Comparison of ENCODE assay signal across 23 cellular contexts in the genomic region with DNA sequence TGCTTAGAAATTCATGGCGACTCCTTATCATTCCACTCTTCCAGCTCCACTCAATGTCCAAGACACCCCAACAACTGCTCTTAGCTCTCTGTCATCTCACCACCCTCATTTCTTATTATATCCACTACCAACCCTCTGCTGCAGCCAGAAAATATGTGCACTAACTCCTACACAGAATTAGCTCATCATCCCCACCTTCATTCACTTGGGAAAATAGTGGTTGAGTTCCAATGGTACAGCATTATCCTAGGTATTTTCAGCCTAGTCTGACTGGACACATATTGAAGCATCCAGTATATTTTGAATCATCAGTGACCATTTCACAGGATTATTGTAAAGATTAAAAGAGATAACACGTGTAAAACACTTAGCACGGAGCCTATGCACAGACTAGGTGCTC. TPM values are rescaled to one million over a fixed set of nuclear protein-coding genes. Genes with fewer than 3 reads are reported as not detected.
A peak's percentile ranks its signal among the peaks of the same experiment; 100 is the strongest.
DNase-seq lines count a peak whose midpoint lies in the region; ATAC-seq, FAIRE-seq and TF ChIP-seq lines count a peak whose summit lies in the region.
"Had no signal": no experiment of that assay in that cellular context is flagged by ENCODE, and none has a peak within 500 bp of the region (broad histone marks: within the 10 kb centered on the region; RNA-seq: fewer than 3 reads in every experiment).

No MANE protein-coding gene starts in this region.

- no peak for ATAC-seq in IMR-90 (ENCODE audit: low read depth)
- no peak for ATAC-seq in left lobe of liver
- ATAC-seq in HepG2: no peak
- ATAC-seq: A549; CD8-positive, alpha-beta T cell had no signal

- H3K4me3 ChIP-seq in ACC112 (ENCODE audit: low read depth, low read length): no peak overlapping the region
- no peak overlapping the region for H3K4me3 ChIP-seq in IMR-90 (ENCODE audit: insufficient read depth, low read depth, low read length)
- no peak overlapping the region for H3K4me3 ChIP-seq in PC-9
- no peak overlapping the region for H3K4me3 ChIP-seq in astrocyte (ENCODE audit: insufficient read depth, low read depth, low read length)
- H3K4me3 ChIP-seq in HepG2 (replicated peaks in 1 of 3; ENCODE audit: insufficient read depth in 1 of 3, low read depth in 2 of 3, low read length in 3 of 3): no peak overlapping the region
- no peak overlapping the region for H3K4me3 ChIP-seq in smooth muscle cell
- H3K4me3 ChIP-seq: A549, BLaER1, K562 had no signal

- H3K14ac ChIP-seq in IMR-90 (replicated peaks; ENCODE audit: low read depth, low read length): no peak overlapping the region

- no peak overlapping the region for H3K4ac ChIP-seq in IMR-90 (ENCODE audit: low read depth, low read length)

- no peaks in the 10 kb centered on the region for H3K79me1 ChIP-seq in IMR-90 (ENCODE audit: low read depth in 1 of 2, low read length in 2 of 2)

- POLR2A ChIA-PET in IMR-90 (lab: Charles Lee; ENCODE audit: unreplicated experiment) (no interaction called here), PC-9 (lab: Charles Lee; ENCODE audit: unreplicated experiment) (interaction anchor here (0.6 kb wide), 1 partner anchor 67 kb away, joined by 3 read pairs; no protein-coding TSS in a partner anchor), HepG2 (lab: Yijun Ruan, JAX) (no interaction called here)

- H3K27me3 Mint-ChIP-seq in astrocyte (ENCODE audit: low read depth, unreplicated experiment): peaks cover 2% of the 10 kb centered on the region

- no peak overlapping the region for H4K8ac ChIP-seq in IMR-90 (ENCODE audit: low read depth in 2 of 2, low read length in 2 of 2)

- H3F3A ChIP-seq in PC-9 (ENCODE audit: insufficient read depth, low read depth) (peaks cover 42% of the 10 kb centered on the region), smooth muscle cell (ENCODE audit: low read depth) (no peaks in the 10 kb centered on the region)

- peak; percentile 33 for DNase-seq in IMR-90
- DNase-seq in PC-9: no peak
- DNase-seq in astrocyte (ENCODE audit: low read depth): peak; percentile 26
- DNase-seq in SHP77 (lab: John Stamatoyannopoulos, UW): no peak
- no peak for DNase-seq in left lobe of liver (ENCODE audit: low spot score)
- no peak for DNase-seq in HepG2 (ENCODE audit: low spot score)
- DNase-seq in smooth muscle cell (lab: John Stamatoyannopoulos, UW; ENCODE audit: unreplicated experiment): no peak
- DNase-seq: Calu3; CD8-positive, alpha-beta T cell; DND-41; EL; HCEC 1CT; HFFc6 had no signal

- CTCF ChIA-PET in IMR-90 (lab: Yijun Ruan, JAX) (interaction anchor here (1.2 kb wide), 1 partner anchor 80 kb away, joined by 3 read pairs; no protein-coding TSS in a partner anchor), PC-9 (lab: Charles Lee) (no interaction called here), HepG2 (lab: Yijun Ruan, JAX; ENCODE audit: low intra/inter-chr PET ratio, low total read pairs) (no interaction called here)

- no peak for FAIRE-seq in astrocyte (lab: Jason Lieb, UNC)
- no peak for FAIRE-seq in HepG2 (lab: Jason Lieb, UNC)
- FAIRE-seq: A549, G401.6, GM12891, GM19239 had no signal

- no peaks in the 10 kb centered on the region for H3K27me3 ChIP-seq in ACC112 (ENCODE audit: insufficient read depth, low read length)
- no peaks in the 10 kb centered on the region for H3K27me3 ChIP-seq in IMR-90 (ENCODE audit: control insufficient read depth, insufficient read depth, low read length)
- H3K27me3 ChIP-seq in PC-9 (ENCODE audit: insufficient read depth, low read depth): no peaks in the 10 kb centered on the region
- H3K27me3 ChIP-seq in astrocyte (ENCODE audit: insufficient read depth, low read length): no peaks in the 10 kb centered on the region
- H3K27me3 ChIP-seq in HepG2 (ENCODE audit: control insufficient read depth in 1 of 2, insufficient read depth in 2 of 2, low read length in 2 of 2): peaks cover 0 to 4% of the 10 kb centered on the region in 2 experiments; a peak in 3 of 5 replicates
- H3K27me3 ChIP-seq in smooth muscle cell (ENCODE audit: low read depth): no peaks in the 10 kb centered on the region
- H3K27me3 ChIP-seq: BLaER1 had no signal

- TF ChIP-seq RAD21 in IMR-90 (IDR thresholded peaks at IDR 0.05; ENCODE audit: low read length) (no peak), HepG2 (CRISPR knock-in tag; IDR thresholded peaks at IDR 0.05) (no peak)

- H3K9me3 Mint-ChIP-seq in astrocyte (ENCODE audit: unreplicated experiment): no peaks in the 10 kb centered on the region
- H3K9me3 Mint-ChIP-seq: CD8-positive, alpha-beta T cell; HFFc6 had no signal

- H2BK120ac ChIP-seq in IMR-90 (ENCODE audit: low read depth, low read length): no peak overlapping the region

- no peaks in the 10 kb centered on the region for H3K9me3 ChIP-seq in IMR-90 (ENCODE audit: control insufficient read depth, insufficient read depth, low read length)
- no peaks in the 10 kb centered on the region for H3K9me3 ChIP-seq in PC-9 (ENCODE audit: insufficient read depth, low read depth)
- no peaks in the 10 kb centered on the region for H3K9me3 ChIP-seq in astrocyte (ENCODE audit: insufficient read depth, low read depth, low read length)
- H3K9me3 ChIP-seq in HepG2 (ENCODE audit: low read length): no peaks in the 10 kb centered on the region
- no peaks in the 10 kb centered on the region for H3K9me3 ChIP-seq in smooth muscle cell (replicated peaks; ENCODE audit: low read depth)
- H3K9me3 ChIP-seq: A549, BLaER1 had no signal

- peak overlapping the region; percentile 94 for H3K27ac ChIP-seq in ACC112 (ENCODE audit: low read depth, low read length)
- no peak overlapping the region for H3K27ac ChIP-seq in IMR-90 (ENCODE audit: insufficient read depth, low read length)
- peak overlapping the region; percentile 98 for H3K27ac ChIP-seq in PC-9
- H3K27ac ChIP-seq in astrocyte (ENCODE audit: low read depth, low read length): no peak overlapping the region
- H3K27ac ChIP-seq in HepG2 (ENCODE audit: extremely low read length, insufficient read depth, low read length): no peak overlapping the region
- H3K27ac ChIP-seq in smooth muscle cell (ENCODE audit: low read depth): no peak overlapping the region
- H3K27ac ChIP-seq: 22Rv1, BLaER1 had no signal

- H3K9me2 ChIP-seq in PC-9 (ENCODE audit: insufficient read depth): no peaks in the 10 kb centered on the region

- no peak for TF ChIP-seq POLR2A in IMR-90 (IDR thresholded peaks at IDR 0.05; ENCODE audit: low read depth, low read length)
- TF ChIP-seq POLR2A in HepG2 (IDR thresholded peaks at IDR 0.05; ENCODE audit: insufficient read depth in 1 of 2, low read depth in 2 of 2, low read length in 2 of 2): no peak

- H3K18ac ChIP-seq in IMR-90 (ENCODE audit: low read depth, low read length): no peak overlapping the region

- H3K9ac ChIP-seq in IMR-90 (ENCODE audit: low read depth, low read length) (no peak overlapping the region), astrocyte (ENCODE audit: low read length) (no peak overlapping the region), HepG2 (ENCODE audit: insufficient read depth, low read depth, low read length) (no peak overlapping the region), smooth muscle cell (ENCODE audit: low read depth) (no peak overlapping the region)
- H3K9ac ChIP-seq: BLaER1 had no signal

- no peak overlapping the region for H4K5ac ChIP-seq in IMR-90 (ENCODE audit: low read depth, low read length)

- in situ Hi-C loops in IMR-90 (cut with MboI; ENCODE audit: low sequenced_read_pairs) (loop anchor here (25.0 kb wide), 1 partner anchor 667 kb away; a partner anchor contains a TSS), HepG2 (cut with HindIII; ENCODE audit: extremely low pct_ligation_motif_present, low pct_unique_long_range_greater_than_20kb) (no loop called here)

- dilution Hi-C loops in IMR-90 (cut with HindIII; ENCODE audit: low sequenced_read_pairs, unreplicated experiment): loop anchor here (25.0 kb wide), 1 partner anchor 92 kb away; a partner anchor contains a TSS

- H4K20me1 ChIP-seq in IMR-90 (ENCODE audit: insufficient read depth, low read length): no peaks in the 10 kb centered on the region
- no peaks in the 10 kb centered on the region for H4K20me1 ChIP-seq in PC-9 (ENCODE audit: insufficient read depth)
- H4K20me1 ChIP-seq in astrocyte (ENCODE audit: insufficient read depth, low read length): no peaks in the 10 kb centered on the region
- H4K20me1 ChIP-seq in HepG2 (ENCODE audit: insufficient read depth, low read length): no peaks in the 10 kb centered on the region
- H4K20me1 ChIP-seq in smooth muscle cell (ENCODE audit: low read depth): no peaks in the 10 kb centered on the region
- H4K20me1 ChIP-seq: BLaER1 had no signal

- no peak overlapping the region for H2AFZ ChIP-seq in ACC112 (ENCODE audit: low read length, unreplicated experiment)
- no peak overlapping the region for H2AFZ ChIP-seq in IMR-90 (replicated peaks; ENCODE audit: low read length, poor library complexity)
- H2AFZ ChIP-seq in PC-9: no peak overlapping the region
- no peak overlapping the region for H2AFZ ChIP-seq in astrocyte (ENCODE audit: low read depth, low read length)
- no peak overlapping the region for H2AFZ ChIP-seq in HepG2 (ENCODE audit: low read length)
- no peak overlapping the region for H2AFZ ChIP-seq in smooth muscle cell (ENCODE audit: low read depth)

- peaks cover 19% of the 10 kb centered on the region for H3K4me1 Mint-ChIP-seq in astrocyte (ENCODE audit: low read depth, unreplicated experiment)

- H2BK15ac ChIP-seq in IMR-90 (ENCODE audit: low read depth, low read length): no peak overlapping the region

- H3K4me1 ChIP-seq in ACC112 (ENCODE audit: control insufficient read depth, insufficient read depth, low read length, unreplicated experiment) (peaks cover 43% of the 10 kb centered on the region), IMR-90 (ENCODE audit: control insufficient read depth, insufficient read depth, low read length) (peaks cover 15% of the 10 kb centered on the region), PC-9 (replicated peaks; ENCODE audit: insufficient read depth) (peaks cover 57% of the 10 kb centered on the region), astrocyte (ENCODE audit: insufficient read depth, low read length) (peaks cover 25% of the 10 kb centered on the region), HepG2 (ENCODE audit: insufficient read depth, low read length) (no peaks in the 10 kb centered on the region), smooth muscle cell (ENCODE audit: low read depth) (no peaks in the 10 kb centered on the region)
- H3K4me1 ChIP-seq: BLaER1 had no signal

- no peak overlapping the region for H3K56ac ChIP-seq in IMR-90 (ENCODE audit: extremely low read depth, insufficient read depth, low read length)

- BruUV-seq in IMR-90 (replicated peaks; lab: Mats Ljungman, UMichigan) (no TSS peak), PC-9 (replicated peaks; lab: Mats Ljungman, UMichigan) (no TSS peak), HepG2 (replicated peaks; lab: Mats Ljungman, UMichigan) (no TSS peak)

- no peak overlapping the region for H4K91ac ChIP-seq in IMR-90 (ENCODE audit: insufficient read depth, low read depth, low read length)

- TF ChIP-seq CTCF in IMR-90 (conservative IDR thresholded peaks at IDR 0.05; ENCODE audit: low read depth, low read length) (no peak), PC-9 (conservative IDR thresholded peaks at IDR 0.05) (no peak), astrocyte (IDR thresholded peaks at IDR 0.05; ENCODE audit: insufficient read depth, low read depth, low read length) (no peak), HepG2 (CRISPR knock-in tag; IDR thresholded peaks at IDR 0.05) (no peak), smooth muscle cell (IDR thresholded peaks at IDR 0.05; ENCODE audit: borderline replicate concordance, insufficient read depth, poor library complexity, severe bottlenecking) (no peak)

- no peak overlapping the region for H3K4me3 Mint-ChIP-seq in astrocyte (ENCODE audit: unreplicated experiment)
- H3K4me3 Mint-ChIP-seq: CD8-positive, alpha-beta T cell; HFFc6 had no signal

- peaks cover 2% of the 10 kb centered on the region for H3K36me3 Mint-ChIP-seq in astrocyte (ENCODE audit: low read depth, unreplicated experiment)
- H3K36me3 Mint-ChIP-seq: CD8-positive, alpha-beta T cell had no signal

- H3K23ac ChIP-seq in IMR-90 (ENCODE audit: low read depth, low read length): no peak overlapping the region

- H2BK20ac ChIP-seq in IMR-90 (ENCODE audit: low read depth, low read length): no peak overlapping the region

- H2AK9ac ChIP-seq in IMR-90 (replicated peaks; ENCODE audit: low read depth, low read length, poor library complexity): no peak overlapping the region

- no peak overlapping the region for H2BK5ac ChIP-seq in IMR-90 (ENCODE audit: low read depth, low read length, poor library complexity, severe bottlenecking)

- 100% methylated on average over 1 of the region's 3 CpGs; no CpG with 5 or more reads in 1 of the 2 experiments for WGBS in IMR-90 (ENCODE audit: extremely low coverage in 2 of 2, insufficient read length in 1 of 2), 2 experiments
- 17% methylated on average over 3 of the region's 3 CpGs for WGBS in HepG2 (ENCODE audit: low lambda C conversion rate)
- WGBS in smooth muscle cell (ENCODE audit: low lambda C conversion rate): 83% methylated on average over 3 of the region's 3 CpGs

- intact Hi-C loops in IMR-90 (cut with micrococcal nuclease): no loop called here
- intact Hi-C loops in PC-9 (cut with micrococcal nuclease; ENCODE audit: unreplicated experiment): no loop called here
- intact Hi-C loops in HepG2 (cut with micrococcal nuclease; ENCODE audit: unreplicated experiment): no loop called here

- H3K36me3 ChIP-seq in ACC112 (ENCODE audit: insufficient read depth, low read length) (no peaks in the 10 kb centered on the region), IMR-90 (ENCODE audit: control insufficient read depth, insufficient read depth, low read length) (no peaks in the 10 kb centered on the region), PC-9 (ENCODE audit: low read depth) (no peaks in the 10 kb centered on the region; the same call in 1 of the 2 replicates), astrocyte (ENCODE audit: insufficient read depth, low read length) (no peaks in the 10 kb centered on the region), HepG2 (replicated peaks in 1 of 2; ENCODE audit: control insufficient read depth in 1 of 2, insufficient read depth in 2 of 2, low read length in 2 of 2) (no peaks in the 10 kb centered on the region), smooth muscle cell (ENCODE audit: low read depth) (no peaks in the 10 kb centered on the region)
- H3K36me3 ChIP-seq: BLaER1 had no signal

- peak overlapping the region; percentile 51; the same call in 1 of the 2 replicates for H2AK5ac ChIP-seq in IMR-90 (ENCODE audit: low read depth, low read length)

- no peak for TF ChIP-seq EP300 in HepG2 (IDR thresholded peaks at IDR 0.05; ENCODE audit: low read depth in 2 of 2, low read length in 2 of 2)
- TF ChIP-seq EP300 in HepG2 (CRISPR knock-in tag; IDR thresholded peaks at IDR 0.05; ENCODE audit: borderline replicate concordance): no peak

- H3K4me2 ChIP-seq in IMR-90 (ENCODE audit: low read depth, low read length): no peak overlapping the region
- H3K4me2 ChIP-seq in PC-9: no peak overlapping the region
- no peak overlapping the region for H3K4me2 ChIP-seq in astrocyte (ENCODE audit: low read length)
- no peak overlapping the region for H3K4me2 ChIP-seq in HepG2 (ENCODE audit: low read depth, low read length)
- no peak overlapping the region for H3K4me2 ChIP-seq in smooth muscle cell
- H3K4me2 ChIP-seq: BLaER1 had no signal

- H3K27ac Mint-ChIP-seq in astrocyte (ENCODE audit: unreplicated experiment): peak overlapping the region; percentile 29
- H3K27ac Mint-ChIP-seq: CD8-positive, alpha-beta T cell; HFFc6 had no signal

- H3K79me2 ChIP-seq in ACC112 (ENCODE audit: control insufficient read depth, insufficient read depth, low read length, unreplicated experiment): no peaks in the 10 kb centered on the region
- no peaks in the 10 kb centered on the region for H3K79me2 ChIP-seq in PC-9 (ENCODE audit: low read depth)
- no peaks in the 10 kb centered on the region for H3K79me2 ChIP-seq in astrocyte (ENCODE audit: insufficient read depth, low read length)
- no peaks in the 10 kb centered on the region for H3K79me2 ChIP-seq in HepG2 (ENCODE audit: insufficient read depth, low read length)
- H3K79me2 ChIP-seq in smooth muscle cell (ENCODE audit: low read depth): no peaks in the 10 kb centered on the region

- peaks cover 18% of the 10 kb centered on the region for H3K9me1 ChIP-seq in IMR-90 (ENCODE audit: insufficient read depth, low read length)

RNA-seq across cellular contexts. Expression of a gene that starts 16.7 kb away (rescaled TPM):
- not detected in 2 replicates for total RNA-seq in IMR-90 (2012; rRNA removed)
- not detected in 2 replicates for polyA plus RNA-seq in IMR-90 (2012; rRNA removed)
- 0.05 TPM in 1 of 2 replicates, not detected in the other for polyA plus RNA-seq in IMR-90 (2012; cell fraction: cytosol; rRNA removed)
- 0.05 and 0.37 TPM in 2 replicates for polyA plus RNA-seq in IMR-90 (2012; cell fraction: nucleus; rRNA removed; ENCODE audit: low replicate concordance)
- not detected in 2 replicates for total RNA-seq in PC-9 (2021)
- total RNA-seq in astrocyte: not detected in 2 replicates
- total RNA-seq in left lobe of liver: not detected
- total RNA-seq in HepG2 (2016; rRNA removed; fragmentation: Illumina TruSeq; extraction: Trizol): not detected in 2 replicates
- total RNA-seq in HepG2 (2016; cell fraction: cytosol; rRNA removed; fragmentation: Illumina TruSeq; extraction: Trizol; ENCODE audit: low read depth): not detected in 2 replicates
- total RNA-seq in HepG2 (2016; cell fraction: insoluble cytoplasmic fraction; rRNA removed; fragmentation: Illumina TruSeq; extraction: Trizol): not detected in 2 replicates
- total RNA-seq in HepG2 (2016; cell fraction: membrane; rRNA removed; fragmentation: Illumina TruSeq; extraction: Trizol): not detected in 2 replicates
- total RNA-seq in HepG2 (2016; cell fraction: nucleus; rRNA removed; fragmentation: Illumina TruSeq; extraction: Trizol): not detected in 2 replicates
- not detected in 2 replicates for polyA plus RNA-seq in HepG2 (2011; rRNA removed)
- polyA plus RNA-seq in HepG2 (2011; cell fraction: cytosol; rRNA removed): not detected in 2 replicates
- not detected in 2 replicates for polyA plus RNA-seq in HepG2 (2011; cell fraction: nucleus; rRNA removed)
- not detected in 2 replicates for polyA plus RNA-seq in HepG2 (2012)
- polyA plus RNA-seq in HepG2 (2016; cell fraction: cytosol; fragmentation: Illumina TruSeq; extraction: Trizol; ENCODE audit: low read depth): not detected in 2 replicates
- not detected in 2 replicates for polyA plus RNA-seq in HepG2 (2016; cell fraction: insoluble cytoplasmic fraction; fragmentation: Illumina TruSeq; extraction: Trizol; ENCODE audit: low read depth)
- polyA plus RNA-seq in HepG2 (2016; cell fraction: membrane; fragmentation: Illumina TruSeq; extraction: Trizol; ENCODE audit: low read depth): not detected in 2 replicates
- not detected in 2 replicates for polyA plus RNA-seq in HepG2 (2016; cell fraction: nucleus; fragmentation: Illumina TruSeq; extraction: Trizol; ENCODE audit: insufficient read depth, low read depth)
- polyA minus RNA-seq in HepG2 (2011; rRNA and poly(A)+ RNA removed; ENCODE audit: low replicate concordance): not detected in 2 replicates
- polyA minus RNA-seq in HepG2 (2011; cell fraction: cytosol; rRNA and poly(A)+ RNA removed): not detected in 2 replicates
- not detected in 2 replicates for polyA minus RNA-seq in HepG2 (2011; cell fraction: nucleus; rRNA and poly(A)+ RNA removed)
- not detected in 2 replicates for total RNA-seq in smooth muscle cell
- 0.29 and 1.3 TPM in 2 replicates for polyA plus RNA-seq in smooth muscle cell
- total RNA-seq: Calu3; CD8-positive, alpha-beta T cell; HFFc6; K562 had no signal
- polyA plus RNA-seq: AG04450, K562 had no signal

RNA-seq across cellular contexts. Expression of a gene that starts 20.8 kb away (rescaled TPM):
- total RNA-seq in IMR-90 (2012; rRNA removed): 0.56 and 0.72 TPM in 2 replicates
- 0.51 and 0.55 TPM in 2 replicates for polyA plus RNA-seq in IMR-90 (2012; rRNA removed)
- polyA plus RNA-seq in IMR-90 (2012; cell fraction: cytosol; rRNA removed): 0.14 and 0.71 TPM in 2 replicates
- polyA plus RNA-seq in IMR-90 (2012; cell fraction: nucleus; rRNA removed; ENCODE audit: low replicate concordance): 0.63 and 1.3 TPM in 2 replicates
- 8.2 and 9.3 TPM in 2 replicates for total RNA-seq in PC-9 (2021)
- 3.2 and 4.3 TPM in 2 replicates for total RNA-seq in astrocyte
- total RNA-seq in left lobe of liver: not detected
- total RNA-seq in HepG2 (2016; rRNA removed; fragmentation: Illumina TruSeq; extraction: Trizol): not detected in 2 replicates
- not detected in 2 replicates for total RNA-seq in HepG2 (2016; cell fraction: cytosol; rRNA removed; fragmentation: Illumina TruSeq; extraction: Trizol; ENCODE audit: low read depth)
- total RNA-seq in HepG2 (2016; cell fraction: insoluble cytoplasmic fraction; rRNA removed; fragmentation: Illumina TruSeq; extraction: Trizol): not detected in 2 replicates
- total RNA-seq in HepG2 (2016; cell fraction: membrane; rRNA removed; fragmentation: Illumina TruSeq; extraction: Trizol): not detected in 2 replicates
- not detected in 2 replicates for total RNA-seq in HepG2 (2016; cell fraction: nucleus; rRNA removed; fragmentation: Illumina TruSeq; extraction: Trizol)
- polyA plus RNA-seq in HepG2 (2011; rRNA removed): not detected in 2 replicates
- polyA plus RNA-seq in HepG2 (2011; cell fraction: cytosol; rRNA removed): 0.09 TPM in 1 of 2 replicates, not detected in the other
- polyA plus RNA-seq in HepG2 (2011; cell fraction: nucleus; rRNA removed): not detected in 2 replicates
- polyA plus RNA-seq in HepG2 (2012): 0.13 TPM in 1 of 2 replicates, not detected in the other
- polyA plus RNA-seq in HepG2 (2016; cell fraction: cytosol; fragmentation: Illumina TruSeq; extraction: Trizol; ENCODE audit: low read depth): not detected in 2 replicates
- not detected in 2 replicates for polyA plus RNA-seq in HepG2 (2016; cell fraction: insoluble cytoplasmic fraction; fragmentation: Illumina TruSeq; extraction: Trizol; ENCODE audit: low read depth)
- polyA plus RNA-seq in HepG2 (2016; cell fraction: membrane; fragmentation: Illumina TruSeq; extraction: Trizol; ENCODE audit: low read depth): not detected in 2 replicates
- polyA plus RNA-seq in HepG2 (2016; cell fraction: nucleus; fragmentation: Illumina TruSeq; extraction: Trizol; ENCODE audit: insufficient read depth, low read depth): not detected in 2 replicates
- not detected in 2 replicates for polyA minus RNA-seq in HepG2 (2011; rRNA and poly(A)+ RNA removed; ENCODE audit: low replicate concordance)
- polyA minus RNA-seq in HepG2 (2011; cell fraction: cytosol; rRNA and poly(A)+ RNA removed): not detected in 2 replicates
- not detected in 2 replicates for polyA minus RNA-seq in HepG2 (2011; cell fraction: nucleus; rRNA and poly(A)+ RNA removed)
- total RNA-seq in smooth muscle cell: 1.1 and 1.3 TPM in 2 replicates
- 1.2 and 1.9 TPM in 2 replicates for polyA plus RNA-seq in smooth muscle cell
- total RNA-seq: HT-29 had no signal

RNA-seq across cellular contexts. Expression of a gene that starts 46.2 kb away (rescaled TPM):
- 365 and 440 TPM in 2 replicates for total RNA-seq in IMR-90 (2012; rRNA removed)
- polyA plus RNA-seq in IMR-90 (2012; rRNA removed): 634 and 646 TPM in 2 replicates
- polyA plus RNA-seq in IMR-90 (2012; cell fraction: cytosol; rRNA removed): 328 and 686 TPM in 2 replicates
- 327 and 351 TPM in 2 replicates for polyA plus RNA-seq in IMR-90 (2012; cell fraction: nucleus; rRNA removed; ENCODE audit: low replicate concordance)
- 473 and 481 TPM in 2 replicates for total RNA-seq in PC-9 (2021)
- total RNA-seq in astrocyte: 614 and 688 TPM in 2 replicates
- 68.3 TPM for total RNA-seq in left lobe of liver
- 6.7 and 9.7 TPM in 2 replicates for total RNA-seq in HepG2 (2016; rRNA removed; fragmentation: Illumina TruSeq; extraction: Trizol)
- total RNA-seq in HepG2 (2016; cell fraction: cytosol; rRNA removed; fragmentation: Illumina TruSeq; extraction: Trizol; ENCODE audit: low read depth): 1.7 and 2.0 TPM in 2 replicates
- total RNA-seq in HepG2 (2016; cell fraction: insoluble cytoplasmic fraction; rRNA removed; fragmentation: Illumina TruSeq; extraction: Trizol): 7.1 and 9.8 TPM in 2 replicates
- 3.3 and 3.5 TPM in 2 replicates for total RNA-seq in HepG2 (2016; cell fraction: membrane; rRNA removed; fragmentation: Illumina TruSeq; extraction: Trizol)
- total RNA-seq in HepG2 (2016; cell fraction: nucleus; rRNA removed; fragmentation: Illumina TruSeq; extraction: Trizol): 2.5 and 3.4 TPM in 2 replicates
- 17.2 and 21.2 TPM in 2 replicates for polyA plus RNA-seq in HepG2 (2011; rRNA removed)
- 18.8 and 19.0 TPM in 2 replicates for polyA plus RNA-seq in HepG2 (2011; cell fraction: cytosol; rRNA removed)
- 6.8 and 9.1 TPM in 2 replicates for polyA plus RNA-seq in HepG2 (2011; cell fraction: nucleus; rRNA removed)
- polyA plus RNA-seq in HepG2 (2012): 5.9 and 19.9 TPM in 2 replicates
- 3.1 TPM in 2 replicates for polyA plus RNA-seq in HepG2 (2016; cell fraction: cytosol; fragmentation: Illumina TruSeq; extraction: Trizol; ENCODE audit: low read depth)
- 13.2 and 15.2 TPM in 2 replicates for polyA plus RNA-seq in HepG2 (2016; cell fraction: insoluble cytoplasmic fraction; fragmentation: Illumina TruSeq; extraction: Trizol; ENCODE audit: low read depth)
- polyA plus RNA-seq in HepG2 (2016; cell fraction: membrane; fragmentation: Illumina TruSeq; extraction: Trizol; ENCODE audit: low read depth): 3.8 and 3.9 TPM in 2 replicates
- polyA plus RNA-seq in HepG2 (2016; cell fraction: nucleus; fragmentation: Illumina TruSeq; extraction: Trizol; ENCODE audit: insufficient read depth, low read depth): 6.2 and 8.6 TPM in 2 replicates
- polyA minus RNA-seq in HepG2 (2011; rRNA and poly(A)+ RNA removed; ENCODE audit: low replicate concordance): 16.1 and 272 TPM in 2 replicates
- polyA minus RNA-seq in HepG2 (2011; cell fraction: cytosol; rRNA and poly(A)+ RNA removed): 7.6 and 8.4 TPM in 2 replicates
- 2.6 and 3.4 TPM in 2 replicates for polyA minus RNA-seq in HepG2 (2011; cell fraction: nucleus; rRNA and poly(A)+ RNA removed)
- total RNA-seq in smooth muscle cell: 390 and 408 TPM in 2 replicates
- polyA plus RNA-seq in smooth muscle cell: 1,005 and 1,171 TPM in 2 replicates

RNA-seq across cellular contexts. Expression of a gene that starts 52.5 kb away (rescaled TPM):
- not detected in 2 replicates for total RNA-seq in IMR-90 (2012; rRNA removed)
- polyA plus RNA-seq in IMR-90 (2012; rRNA removed): 0.04 and 0.07 TPM in 2 replicates
- 0.04 and 0.07 TPM in 2 replicates for polyA plus RNA-seq in IMR-90 (2012; cell fraction: cytosol; rRNA removed)
- 0.06 TPM in 1 of 2 replicates, not detected in the other for polyA plus RNA-seq in IMR-90 (2012; cell fraction: nucleus; rRNA removed; ENCODE audit: low replicate concordance)
- total RNA-seq in PC-9 (2021): not detected in 2 replicates
- total RNA-seq in astrocyte: 1.7 and 3.6 TPM in 2 replicates
- total RNA-seq in left lobe of liver: 0.53 TPM
- not detected in 2 replicates for total RNA-seq in HepG2 (2016; rRNA removed; fragmentation: Illumina TruSeq; extraction: Trizol)
- total RNA-seq in HepG2 (2016; cell fraction: cytosol; rRNA removed; fragmentation: Illumina TruSeq; extraction: Trizol; ENCODE audit: low read depth): not detected in 2 replicates
- total RNA-seq in HepG2 (2016; cell fraction: insoluble cytoplasmic fraction; rRNA removed; fragmentation: Illumina TruSeq; extraction: Trizol): not detected in 2 replicates
- not detected in 2 replicates for total RNA-seq in HepG2 (2016; cell fraction: membrane; rRNA removed; fragmentation: Illumina TruSeq; extraction: Trizol)
- not detected in 2 replicates for total RNA-seq in HepG2 (2016; cell fraction: nucleus; rRNA removed; fragmentation: Illumina TruSeq; extraction: Trizol)
- polyA plus RNA-seq in HepG2 (2011; rRNA removed): not detected in 2 replicates
- polyA plus RNA-seq in HepG2 (2011; cell fraction: cytosol; rRNA removed): not detected in 2 replicates
- polyA plus RNA-seq in HepG2 (2011; cell fraction: nucleus; rRNA removed): not detected in 2 replicates
- polyA plus RNA-seq in HepG2 (2012): not detected in 2 replicates
- not detected in 2 replicates for polyA plus RNA-seq in HepG2 (2016; cell fraction: cytosol; fragmentation: Illumina TruSeq; extraction: Trizol; ENCODE audit: low read depth)
- not detected in 2 replicates for polyA plus RNA-seq in HepG2 (2016; cell fraction: insoluble cytoplasmic fraction; fragmentation: Illumina TruSeq; extraction: Trizol; ENCODE audit: low read depth)
- polyA plus RNA-seq in HepG2 (2016; cell fraction: membrane; fragmentation: Illumina TruSeq; extraction: Trizol; ENCODE audit: low read depth): not detected in 2 replicates
- polyA plus RNA-seq in HepG2 (2016; cell fraction: nucleus; fragmentation: Illumina TruSeq; extraction: Trizol; ENCODE audit: insufficient read depth, low read depth): not detected in 2 replicates
- polyA minus RNA-seq in HepG2 (2011; rRNA and poly(A)+ RNA removed; ENCODE audit: low replicate concordance): not detected in 2 replicates
- not detected in 2 replicates for polyA minus RNA-seq in HepG2 (2011; cell fraction: cytosol; rRNA and poly(A)+ RNA removed)
- polyA minus RNA-seq in HepG2 (2011; cell fraction: nucleus; rRNA and poly(A)+ RNA removed): not detected in 2 replicates
- 10.8 and 11.0 TPM in 2 replicates for total RNA-seq in smooth muscle cell
- 13.5 and 15.1 TPM in 2 replicates for polyA plus RNA-seq in smooth muscle cell
- total RNA-seq: Calu3, HT-29, K562 had no signal
- polyA plus RNA-seq: A549, AG04450, K562 had no signal

Comparison
In these comparisons a context has a peak if more than half of its experiments do, and no peak if none do; other contexts are left out.
1. H3K27ac ChIP-seq: peak in ACC112 (single experiment) and PC-9 (single experiment); none in IMR-90 (single experiment), astrocyte (single experiment), HepG2 (single experiment) and smooth muscle cell (single experiment).
2. DNase-seq: peak in IMR-90 (single experiment) and astrocyte (single experiment); none in PC-9 (0 of 2), SHP77 (0 of 2), left lobe of liver (single experiment), HepG2 (single experiment) and smooth muscle cell (single experiment).